22 cellular contexts compared by ENCODE assay signal in genomic region chr13:113783482-113783881, GRCh38. TPM values are rescaled to one million over a fixed set of nuclear protein-coding genes. Genes with fewer than 3 reads are reported as not detected.
"Had no signal": no experiment of that assay in that cellular context is flagged by ENCODE, and none has a peak within 500 bp of the region (broad histone marks: within the 10 kb centered on the region; RNA-seq: fewer than 3 reads in every experiment).

No MANE protein-coding gene starts in this region.

- DNase-seq: activated B cell treated with CpG ODN at 0.5 μM for 24 hours; activated CD8-positive, alpha-beta T cell treated with anti-CD3 and anti-CD28 coated beads, Interleukin-2, amount 10 ng/mL, durations not matched to agents 7 days and 5 days; dorsolateral prefrontal cortex; effector memory CD8-positive, alpha-beta T cell; glutamatergic neuron; left ventricle myocardium inferior; mucosa of descending colon; stimulated activated CD4-positive, alpha-beta T cell treated with anti-CD3 and anti-CD28 coated beads, Interleukin-4, amount 100 ng/mL, for 4 hours; stimulated activated CD8-positive, alpha-beta memory T cell treated with anti-CD3 and anti-CD28 coated beads, Interleukin-4, amount 100 ng/mL, for 48 hours; stimulated activated naive CD4-positive, alpha-beta T cell; T-helper 2 cell; tibial artery had no signal

- H3K4me1 ChIP-seq: body of pancreas, left ventricle myocardium inferior, suprapubic skin, tibial artery had no signal

- H3K27me3 ChIP-seq: body of pancreas, dorsolateral prefrontal cortex, suprapubic skin had no signal

- H3K36me3 ChIP-seq: cardiac muscle cell, left ventricle myocardium inferior, suprapubic skin, tibial artery had no signal

- H3K9me3 ChIP-seq: body of pancreas, left ventricle myocardium inferior, mucosa of descending colon, suprapubic skin, tibial artery had no signal

- H3K4me3 ChIP-seq: body of pancreas, cardiac muscle cell, coronary artery, dorsolateral prefrontal cortex, left ventricle myocardium inferior, lung, mucosa of descending colon, skin epidermis, suprapubic skin, tibial artery had no signal

- H3K27ac ChIP-seq: body of pancreas, cardiac muscle cell, coronary artery, dorsolateral prefrontal cortex, left ventricle myocardium inferior, skin epidermis, suprapubic skin, tibial artery had no signal

- ATAC-seq: activated CD8-positive, alpha-beta T cell treated with anti-CD3 and anti-CD28 coated beads, Interleukin-2, amount 10 ng/mL, durations not matched to agents 7 days and 5 days; body of pancreas; effector memory CD8-positive, alpha-beta T cell; mucosa of descending colon; natural killer cell treated with Interleukin-12 subunit alpha and Interleukin-12 subunit beta and Interleukin-15 and Interleukin-18, amount 100 ng/mL, for 72 hours; sciatic nerve; SK-N-SH treated with all-trans-retinoic acid at 6 μM for 48 hours had no signal

RNA-seq across cellular contexts. Expression of gene TMEM255B, which starts 24.5 kb away (rescaled TPM):
- total RNA-seq: cardiac muscle cell, frontal cortex had no signal
